Comparison of ENCODE assay signal across 8 cellular contexts in the genomic region with DNA sequence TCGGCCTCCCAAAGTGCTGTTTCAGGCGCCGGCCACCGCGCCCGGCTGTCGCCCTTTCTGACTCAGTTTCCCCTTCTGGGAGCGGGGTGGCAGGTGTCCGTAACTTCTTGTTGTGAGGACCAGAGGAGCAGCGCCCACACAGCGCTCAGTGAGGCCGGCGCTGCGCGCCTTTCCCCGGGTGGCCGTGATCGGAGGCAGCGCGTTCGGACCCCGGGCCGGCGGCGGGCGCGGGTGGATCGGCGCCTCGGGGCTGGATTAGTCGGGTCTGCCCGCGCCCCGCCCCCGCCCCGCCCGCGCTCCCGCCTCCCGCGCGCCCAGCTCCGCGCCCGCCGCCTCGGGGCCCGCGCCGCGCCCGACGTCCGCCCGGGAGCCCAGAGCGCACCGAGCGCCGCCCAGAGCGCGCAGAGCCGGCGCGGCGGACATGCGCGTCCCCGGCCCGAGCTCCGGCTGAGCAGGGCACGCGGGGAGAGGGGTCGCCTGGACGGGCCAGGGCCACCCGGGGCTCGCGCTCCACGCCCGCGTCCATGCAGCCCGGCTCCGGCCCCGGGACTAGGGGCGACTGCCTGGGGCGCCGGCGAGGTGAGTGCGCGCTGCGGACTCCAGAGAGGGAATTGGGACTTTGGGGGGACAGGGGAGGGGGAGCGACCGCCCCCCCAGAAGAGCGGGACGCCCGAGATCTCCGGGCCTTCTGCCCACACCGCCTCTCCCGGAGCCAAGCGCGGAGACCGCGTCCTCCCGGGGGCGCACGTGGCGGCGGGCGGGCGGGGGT. TPM values are rescaled to one million over a fixed set of nuclear protein-coding genes. Genes with fewer than 3 reads are reported as not detected.
DNase-seq lines count a peak whose midpoint lies in the region; ATAC-seq and TF ChIP-seq lines count a peak whose summit lies in the region.

No MANE protein-coding gene starts in this region.

- H3K4me1 ChIP-seq in SJSA1 (replicated peaks) (peaks cover 15% of the 10 kb centered on the region), breast epithelium (no peaks in the 10 kb centered on the region)

- H3K36me3 ChIP-seq in GM06990 (ENCODE audit: control insufficient read depth, insufficient read depth, low read length) = no peaks in the 10 kb centered on the region
- H3K36me3 ChIP-seq in SJSA1 = no peaks in the 10 kb centered on the region
- no peaks in the 10 kb centered on the region for H3K36me3 ChIP-seq in breast epithelium

- ATAC-seq in HG03108 (IDR thresholded peaks at IDR 0.05; ENCODE audit: unreplicated experiment) = no peak

- H3K4me3 ChIP-seq in GM06990 (replicated peaks; ENCODE audit: low read depth, low read length) (peak overlapping the region; percentile 66), SJSA1 (peak overlapping the region; percentile 45), breast epithelium (peak overlapping the region; percentile 57 to 78 (median 69))

- DNase-seq in GM06990 (ENCODE audit: extremely low read depth, insufficient read length) = peak; percentile 63
- peak; percentile 11 to 24 for DNase-seq in Kasumi-1 (lab: John Stamatoyannopoulos, UW)
- no peak for DNase-seq in SJSA1 (ENCODE audit: low read depth in 1 of 2, low spot score in 2 of 2)
- no peak for DNase-seq in breast epithelium (ENCODE audit: low spot score in 2 of 2)
- peak; percentile 53 for DNase-seq in iris pigment epithelial cell (ENCODE audit: low read depth)
- DNase-seq in stimulated activated CD4-positive, alpha-beta T cell treated with anti-CD3 and anti-CD28 coated beads, Interleukin-12 subunit alpha, Interleukin-12 subunit beta, amount 100 ng/mL, for 4 hours = peak; percentile 59
- no peak for DNase-seq in effector CD4-positive, alpha-beta T cell

- TF ChIP-seq CTCF in GM06990 (IDR thresholded peaks at IDR 0.05; ENCODE audit: insufficient read depth, low read length, poor library complexity, severe bottlenecking) (no peak), breast epithelium (IDR thresholded peaks at IDR 0.05) (no peak)

- no peak overlapping the region for H3K27ac ChIP-seq in SJSA1
- no peak overlapping the region for H3K27ac ChIP-seq in breast epithelium

- no peaks in the 10 kb centered on the region for H3K9me3 ChIP-seq in SJSA1 (replicated peaks)
- H3K9me3 ChIP-seq in breast epithelium = no peaks in the 10 kb centered on the region

- no peak for TF ChIP-seq POLR2A in breast epithelium (IDR thresholded peaks at IDR 0.05)

- intact Hi-C loops in breast epithelium (cut with DNase I; ENCODE audit: low total_unique reads) = no loop called here

- no peaks in the 10 kb centered on the region; the same call in 1 of the 2 replicates for H3K27me3 ChIP-seq in GM06990 (replicated peaks; ENCODE audit: control insufficient read depth, insufficient read depth, low read length)
- H3K27me3 ChIP-seq in SJSA1 (replicated peaks) = peaks cover 18% of the 10 kb centered on the region
- no peaks in the 10 kb centered on the region for H3K27me3 ChIP-seq in breast epithelium

RNA-seq across cellular contexts. Expression of gene LRCOL1, which starts 50.5 kb away (rescaled TPM):
- total RNA-seq in SJSA1 (2014; rRNA removed; shearing (Covaris generic)) = not detected in 2 replicates
- under 1 TPM in 1 of 3 donors, not detected in 2; 0.59 TPM for total RNA-seq in breast epithelium

RNA-seq across cellular contexts. Expression of gene P2RX2, which starts 58.7 kb away (rescaled TPM):
- not detected in 2 replicates for total RNA-seq in SJSA1 (2014; rRNA removed; shearing (Covaris generic))
- total RNA-seq in breast epithelium = under 1 TPM in 2 of 3 donors, not detected in 1; 0.29 to 0.48 TPM

Comparison
In these comparisons a context has a peak if more than half of its experiments do, and no peak if none do; other contexts are left out.
1. DNase-seq: peak in GM06990 (single experiment), Kasumi-1 (2 of 2), iris pigment epithelial cell (single experiment) and stimulated activated CD4-positive, alpha-beta T cell treated with anti-CD3 and anti-CD28 coated beads, Interleukin-12 subunit alpha, Interleukin-12 subunit beta, amount 100 ng/mL, for 4 hours (single experiment); none in SJSA1 (0 of 2), breast epithelium (0 of 2) and effector CD4-positive, alpha-beta T cell (single experiment).
2. Peak in every context shown above with its lines, with median percentiles within 50 percentile points of each other: H3K4me3 ChIP-seq.